1 cellular context compared by ENCODE assay signal in genomic region chr3:195577645-195578177, GRCh38.
TF ChIP-seq lines count a peak whose summit lies in the region.

No MANE protein-coding gene starts in this region.

TF ChIP-seq in K562, 482 proteins besides CTCF, POLR2A, EP300 and RAD21 (continued from another document):
- TF ChIP-seq ZBTB33 (CRISPR knock-in tag; IDR thresholded peaks at IDR 0.05) (no peak), MEIS2 (IDR thresholded peaks at IDR 0.05; ENCODE audit: partially characterized antibody) (no peak), C11orf30 (IDR thresholded peaks at IDR 0.05; ENCODE audit: low read depth) (peak; percentile 75)
